34 cellular contexts compared by ENCODE assay signal in genomic region chr10:100222529-100222928, GRCh38.
"Had no signal": no experiment of that assay in that cellular context is flagged by ENCODE, and none has a peak within 500 bp of the region (broad histone marks: within the 10 kb centered on the region; RNA-seq: fewer than 3 reads in every experiment).

No MANE protein-coding gene starts in this region.

- H3K9me3 Mint-ChIP-seq: naive B cell; naive thymus-derived CD8-positive, alpha-beta T cell; natural killer cell treated with Interleukin-12 subunit alpha and Interleukin-12 subunit beta and Interleukin-15 and Interleukin-18, amount 100 ng/mL, for 72 hours; nephron progenitor cell; neural crest cell; stimulated activated memory B cell treated with anti-CD40 and anti-IgM and Interleukin-4, amounts not matched to agents 10 μg/mL and 1 μg/mL and 100 μg/mL, for 72 hours; stimulated activated naive CD8-positive, alpha-beta T cell treated with anti-CD3 and anti-CD28 coated beads, Interleukin-15, amount 100 ng/mL, for 72 hours; type B pancreatic cell had no signal

- ATAC-seq: naive thymus-derived CD8-positive, alpha-beta T cell; natural killer cell treated with Interleukin-12 subunit alpha and Interleukin-12 subunit beta and Interleukin-15 and Interleukin-18, amount 100 ng/mL, for 72 hours; psoas muscle; right cardiac atrium; sciatic nerve; stimulated activated memory B cell treated with anti-CD40 and anti-IgM and Interleukin-4, amounts not matched to agents 10 μg/mL and 1 μg/mL and 100 μg/mL, for 72 hours; stimulated activated naive CD8-positive, alpha-beta T cell treated with anti-CD3 and anti-CD28 coated beads, Interleukin-15, amount 100 ng/mL, for 72 hours; stimulated activated naive CD8-positive, alpha-beta T cell treated with anti-CD3 and anti-CD28 coated beads, Interleukin-15, Interleukin-2, amounts not matched to agents 100 U/mL and 50 U/mL, for 24 hours; upper lobe of right lung had no signal

- H3K27me3 ChIP-seq: neutrophil, ovary, spleen, suprapubic skin, testis, tibial artery, transverse colon, upper lobe of right lung, uterus had no signal

- H3K27ac ChIP-seq: neutrophil, ovary, parathyroid adenoma, psoas muscle, skin epidermis, spleen, suprapubic skin, testis, tibial artery, transverse colon, upper lobe of right lung, uterus had no signal

- H3K9ac ChIP-seq: parathyroid adenoma had no signal

- H3K9me3 ChIP-seq: neutrophil, ovary, psoas muscle, spleen, suprapubic skin, testis, tibial artery, transverse colon, upper lobe of right lung, uterus had no signal

- H2AFZ ChIP-seq: parathyroid adenoma had no signal

- H3K27ac Mint-ChIP-seq: naive B cell; natural killer cell treated with Interleukin-12 subunit alpha and Interleukin-12 subunit beta and Interleukin-15 and Interleukin-18, amount 100 ng/mL, for 72 hours; progenitor cell of endocrine pancreas; stimulated activated memory B cell treated with anti-CD40 and anti-IgM and Interleukin-4, amounts not matched to agents 10 μg/mL and 1 μg/mL and 100 μg/mL, for 72 hours; type B pancreatic cell had no signal

- DNase-seq: naive B cell; naive thymus-derived CD8-positive, alpha-beta T cell; nephron progenitor cell; nucleus accumbens; ovary; posterior cingulate gyrus; psoas muscle; right cardiac atrium; spleen; stimulated activated CD4-positive, alpha-beta T cell treated with anti-CD3 and anti-CD28 coated beads, Interleukin-12 subunit alpha, Interleukin-12 subunit beta, amount 100 ng/mL, for 4 hours; stimulated activated CD4-positive, alpha-beta T cell treated with anti-CD3 and anti-CD28 coated beads, Interleukin-1b, Interleukin-23, amount 100 ng/mL, for 48 hours; stimulated activated CD4-positive, alpha-beta T cell treated with anti-CD3 and anti-CD28 coated beads, Interleukin-4, amount 100 ng/mL, for 1 hour; stimulated activated CD4-positive, alpha-beta T cell treated with anti-CD3 and anti-CD28 coated beads, Interleukin-4, amount 100 ng/mL, for 4 hours; stimulated activated CD8-positive, alpha-beta memory T cell treated with anti-CD3 and anti-CD28 coated beads, Interleukin-4, amount 100 ng/mL, for 48 hours; stimulated activated naive CD4-positive, alpha-beta T cell; stimulated activated naive CD8-positive, alpha-beta T cell treated with anti-CD3 and anti-CD28 coated beads, Interleukin-15, amount 100 ng/mL, for 72 hours; stimulated activated naive CD8-positive, alpha-beta T cell treated with anti-CD3 and anti-CD28 coated beads, Interleukin-15, Interleukin-2, amounts not matched to agents 100 U/mL and 50 U/mL, for 24 hours; substantia nigra; testis; tibial artery; transverse colon; upper lobe of right lung; uterus had no signal

- H3K36me3 ChIP-seq: ovary, uterus had no signal

- H3K4me3 Mint-ChIP-seq: naive B cell; naive thymus-derived CD8-positive, alpha-beta T cell; natural killer cell treated with Interleukin-12 subunit alpha and Interleukin-12 subunit beta and Interleukin-15 and Interleukin-18, amount 100 ng/mL, for 72 hours; nephron progenitor cell; neural crest cell; stimulated activated memory B cell treated with anti-CD40 and anti-IgM and Interleukin-4, amounts not matched to agents 10 μg/mL and 1 μg/mL and 100 μg/mL, for 72 hours; stimulated activated naive CD8-positive, alpha-beta T cell treated with anti-CD3 and anti-CD28 coated beads, Interleukin-15, amount 100 ng/mL, for 72 hours; type B pancreatic cell had no signal

- H3K4me1 ChIP-seq: parathyroid adenoma, psoas muscle, suprapubic skin, testis, upper lobe of right lung, uterus had no signal

- H3K27me3 Mint-ChIP-seq: naive B cell; naive thymus-derived CD8-positive, alpha-beta T cell; natural killer cell treated with Interleukin-12 subunit alpha and Interleukin-12 subunit beta and Interleukin-15 and Interleukin-18, amount 100 ng/mL, for 72 hours; progenitor cell of endocrine pancreas; stimulated activated memory B cell treated with anti-CD40 and anti-IgM and Interleukin-4, amounts not matched to agents 10 μg/mL and 1 μg/mL and 100 μg/mL, for 72 hours; stimulated activated naive CD8-positive, alpha-beta T cell treated with anti-CD3 and anti-CD28 coated beads, Interleukin-15, amount 100 ng/mL, for 72 hours; type B pancreatic cell had no signal

- H3K4me2 ChIP-seq: smooth muscle cell had no signal

- H3K4me3 ChIP-seq: ovary, psoas muscle, skin epidermis, smooth muscle cell, spleen, suprapubic skin, testis, tibial artery, transverse colon, upper lobe of right lung, uterus had no signal

- H3K79me2 ChIP-seq: parathyroid adenoma had no signal
